ENCODE assay signal across 1 cellular context in the genomic region with DNA sequence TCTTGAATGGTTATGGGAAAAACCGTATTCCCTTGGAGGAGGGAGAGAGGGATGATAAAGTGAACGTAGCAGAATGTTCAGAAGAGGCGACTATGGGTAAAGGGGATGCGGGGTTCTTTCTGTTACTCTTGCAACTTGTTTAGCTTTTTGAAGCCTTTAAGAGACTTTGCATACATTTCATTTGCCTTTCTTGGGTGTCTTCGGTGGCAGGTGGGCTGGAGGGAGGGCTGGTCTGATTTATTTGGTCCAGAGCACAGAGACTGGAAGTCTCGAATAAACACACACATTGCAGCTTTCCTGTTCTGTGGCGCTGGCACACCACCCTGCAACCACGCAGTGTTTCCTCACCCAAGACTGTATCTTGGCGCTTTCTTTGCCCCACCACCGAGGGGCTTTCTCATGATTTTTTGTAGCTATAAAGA.
TF ChIP-seq lines count a peak whose summit lies in the region.

No MANE protein-coding gene starts in this region.

TF ChIP-seq in GM12878, 131 proteins besides CTCF, POLR2A, EP300 and RAD21:
- TF ChIP-seq PAX5 (IDR thresholded peaks at IDR 0.05; ENCODE audit: borderline replicate concordance, low read depth, low read length), result no peak; the same call in 1 of the 2 replicates
- peak; percentile 58 for TF ChIP-seq POLR2AphosphoS5 (IDR thresholded peaks at IDR 0.05; ENCODE audit: low read length)
- TF ChIP-seq SMC3 (IDR thresholded peaks at IDR 0.05; ENCODE audit: borderline replicate concordance, low read length), result no peak
- TF ChIP-seq HDAC6 (IDR thresholded peaks at IDR 0.05; ENCODE audit: unreplicated experiment), result no peak
- TF ChIP-seq, protein P1, sequence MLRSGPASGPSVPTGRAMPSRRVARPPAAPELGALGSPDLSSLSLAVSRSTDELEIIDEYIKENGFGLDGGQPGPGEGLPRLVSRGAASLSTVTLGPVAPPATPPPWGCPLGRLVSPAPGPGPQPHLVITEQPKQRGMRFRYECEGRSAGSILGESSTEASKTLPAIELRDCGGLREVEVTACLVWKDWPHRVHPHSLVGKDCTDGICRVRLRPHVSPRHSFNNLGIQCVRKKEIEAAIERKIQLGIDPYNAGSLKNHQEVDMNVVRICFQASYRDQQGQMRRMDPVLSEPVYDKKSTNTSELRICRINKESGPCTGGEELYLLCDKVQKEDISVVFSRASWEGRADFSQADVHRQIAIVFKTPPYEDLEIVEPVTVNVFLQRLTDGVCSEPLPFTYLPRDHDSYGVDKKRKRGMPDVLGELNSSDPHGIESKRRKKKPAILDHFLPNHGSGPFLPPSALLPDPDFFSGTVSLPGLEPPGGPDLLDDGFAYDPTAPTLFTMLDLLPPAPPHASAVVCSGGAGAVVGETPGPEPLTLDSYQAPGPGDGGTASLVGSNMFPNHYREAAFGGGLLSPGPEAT (IDR thresholded peaks at IDR 0.05; ENCODE audit: low read depth), result no peak
- no peak for TF ChIP-seq SPI1 (IDR thresholded peaks at IDR 0.05; ENCODE audit: borderline replicate concordance, insufficient read depth, low read depth, low read length)
- TF ChIP-seq SRF (IDR thresholded peaks at IDR 0.05; ENCODE audit: low read depth in 2 of 2, low read length in 2 of 2), result 0 out of 4 replicates have a peak, but pooled peaks of 1 of the 2 experiments have one; percentile 22
- TF ChIP-seq RAD51 (IDR thresholded peaks at IDR 0.05), result no peak
- TF ChIP-seq CREB1 (IDR thresholded peaks at IDR 0.05; ENCODE audit: low read depth), result no peak
- 0 out of 2 replicates have a peak, but pooled peaks have one; percentile 30 for TF ChIP-seq MEF2A (IDR thresholded peaks at IDR 0.05; ENCODE audit: insufficient read depth, low read depth, low read length)
- no peak for TF ChIP-seq SUZ12 (IDR thresholded peaks at IDR 0.05; ENCODE audit: unreplicated experiment)
- TF ChIP-seq STAT1 (conservative IDR thresholded peaks at IDR 0.05), result no peak
- TF ChIP-seq POU2F2 (IDR thresholded peaks at IDR 0.05; ENCODE audit: borderline replicate concordance, low read depth, low read length), result peak; percentile 73; the same call in 1 of the 3 replicates
- TF ChIP-seq, protein P2, sequence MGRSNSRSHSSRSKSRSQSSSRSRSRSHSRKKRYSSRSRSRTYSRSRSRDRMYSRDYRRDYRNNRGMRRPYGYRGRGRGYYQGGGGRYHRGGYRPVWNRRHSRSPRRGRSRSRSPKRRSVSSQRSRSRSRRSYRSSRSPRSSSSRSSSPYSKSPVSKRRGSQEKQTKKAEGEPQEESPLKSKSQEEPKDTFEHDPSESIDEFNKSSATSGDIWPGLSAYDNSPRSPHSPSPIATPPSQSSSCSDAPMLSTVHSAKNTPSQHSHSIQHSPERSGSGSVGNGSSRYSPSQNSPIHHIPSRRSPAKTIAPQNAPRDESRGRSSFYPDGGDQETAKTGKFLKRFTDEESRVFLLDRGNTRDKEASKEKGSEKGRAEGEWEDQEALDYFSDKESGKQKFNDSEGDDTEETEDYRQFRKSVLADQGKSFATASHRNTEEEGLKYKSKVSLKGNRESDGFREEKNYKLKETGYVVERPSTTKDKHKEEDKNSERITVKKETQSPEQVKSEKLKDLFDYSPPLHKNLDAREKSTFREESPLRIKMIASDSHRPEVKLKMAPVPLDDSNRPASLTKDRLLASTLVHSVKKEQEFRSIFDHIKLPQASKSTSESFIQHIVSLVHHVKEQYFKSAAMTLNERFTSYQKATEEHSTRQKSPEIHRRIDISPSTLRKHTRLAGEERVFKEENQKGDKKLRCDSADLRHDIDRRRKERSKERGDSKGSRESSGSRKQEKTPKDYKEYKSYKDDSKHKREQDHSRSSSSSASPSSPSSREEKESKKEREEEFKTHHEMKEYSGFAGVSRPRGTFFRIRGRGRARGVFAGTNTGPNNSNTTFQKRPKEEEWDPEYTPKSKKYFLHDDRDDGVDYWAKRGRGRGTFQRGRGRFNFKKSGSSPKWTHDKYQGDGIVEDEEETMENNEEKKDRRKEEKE (IDR thresholded peaks at IDR 0.05), result no peak
- TF ChIP-seq GABPA (IDR thresholded peaks at IDR 0.05; ENCODE audit: low read depth), result no peak
- TF ChIP-seq BCL11A (IDR thresholded peaks at IDR 0.05; ENCODE audit: low read depth, low read length), result no peak
- TF ChIP-seq CBX3 (IDR thresholded peaks at IDR 0.05; ENCODE audit: borderline replicate concordance, low read depth), result no peak
- no peak for TF ChIP-seq NFXL1 (IDR thresholded peaks at IDR 0.05; ENCODE audit: borderline replicate concordance)
- TF ChIP-seq ASH2L (IDR thresholded peaks at IDR 0.05; ENCODE audit: borderline replicate concordance, low read depth), result no peak
- TF ChIP-seq POLR2AphosphoS2 (IDR thresholded peaks at IDR 0.05; ENCODE audit: low read depth, low read length), result peak; percentile 46; the same call in 1 of the 2 replicates
- TF ChIP-seq SMAD1 (IDR thresholded peaks at IDR 0.05; ENCODE audit: low read depth, partially characterized antibody), result no peak
- no peak for TF ChIP-seq FOXK2 (IDR thresholded peaks at IDR 0.05)
- no peak for TF ChIP-seq MEF2B (IDR thresholded peaks at IDR 0.05; ENCODE audit: partially characterized antibody, poor library complexity, severe bottlenecking)
- no peak for TF ChIP-seq GATAD2B (conservative IDR thresholded peaks at IDR 0.05; ENCODE audit: low read depth)
- TF ChIP-seq, protein P3, sequence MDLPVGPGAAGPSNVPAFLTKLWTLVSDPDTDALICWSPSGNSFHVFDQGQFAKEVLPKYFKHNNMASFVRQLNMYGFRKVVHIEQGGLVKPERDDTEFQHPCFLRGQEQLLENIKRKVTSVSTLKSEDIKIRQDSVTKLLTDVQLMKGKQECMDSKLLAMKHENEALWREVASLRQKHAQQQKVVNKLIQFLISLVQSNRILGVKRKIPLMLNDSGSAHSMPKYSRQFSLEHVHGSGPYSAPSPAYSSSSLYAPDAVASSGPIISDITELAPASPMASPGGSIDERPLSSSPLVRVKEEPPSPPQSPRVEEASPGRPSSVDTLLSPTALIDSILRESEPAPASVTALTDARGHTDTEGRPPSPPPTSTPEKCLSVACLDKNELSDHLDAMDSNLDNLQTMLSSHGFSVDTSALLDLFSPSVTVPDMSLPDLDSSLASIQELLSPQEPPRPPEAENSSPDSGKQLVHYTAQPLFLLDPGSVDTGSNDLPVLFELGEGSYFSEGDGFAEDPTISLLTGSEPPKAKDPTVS (IDR thresholded peaks at IDR 0.05; ENCODE audit: low read depth, low read length), result no peak
- no peak for TF ChIP-seq SP1 (IDR thresholded peaks at IDR 0.05; ENCODE audit: low read depth, low read length)
- 0 out of 2 replicates have a peak, but pooled peaks have one; percentile 12 for TF ChIP-seq NFIC (IDR thresholded peaks at IDR 0.05; ENCODE audit: low read depth, low read length)
- TF ChIP-seq, protein P4, sequence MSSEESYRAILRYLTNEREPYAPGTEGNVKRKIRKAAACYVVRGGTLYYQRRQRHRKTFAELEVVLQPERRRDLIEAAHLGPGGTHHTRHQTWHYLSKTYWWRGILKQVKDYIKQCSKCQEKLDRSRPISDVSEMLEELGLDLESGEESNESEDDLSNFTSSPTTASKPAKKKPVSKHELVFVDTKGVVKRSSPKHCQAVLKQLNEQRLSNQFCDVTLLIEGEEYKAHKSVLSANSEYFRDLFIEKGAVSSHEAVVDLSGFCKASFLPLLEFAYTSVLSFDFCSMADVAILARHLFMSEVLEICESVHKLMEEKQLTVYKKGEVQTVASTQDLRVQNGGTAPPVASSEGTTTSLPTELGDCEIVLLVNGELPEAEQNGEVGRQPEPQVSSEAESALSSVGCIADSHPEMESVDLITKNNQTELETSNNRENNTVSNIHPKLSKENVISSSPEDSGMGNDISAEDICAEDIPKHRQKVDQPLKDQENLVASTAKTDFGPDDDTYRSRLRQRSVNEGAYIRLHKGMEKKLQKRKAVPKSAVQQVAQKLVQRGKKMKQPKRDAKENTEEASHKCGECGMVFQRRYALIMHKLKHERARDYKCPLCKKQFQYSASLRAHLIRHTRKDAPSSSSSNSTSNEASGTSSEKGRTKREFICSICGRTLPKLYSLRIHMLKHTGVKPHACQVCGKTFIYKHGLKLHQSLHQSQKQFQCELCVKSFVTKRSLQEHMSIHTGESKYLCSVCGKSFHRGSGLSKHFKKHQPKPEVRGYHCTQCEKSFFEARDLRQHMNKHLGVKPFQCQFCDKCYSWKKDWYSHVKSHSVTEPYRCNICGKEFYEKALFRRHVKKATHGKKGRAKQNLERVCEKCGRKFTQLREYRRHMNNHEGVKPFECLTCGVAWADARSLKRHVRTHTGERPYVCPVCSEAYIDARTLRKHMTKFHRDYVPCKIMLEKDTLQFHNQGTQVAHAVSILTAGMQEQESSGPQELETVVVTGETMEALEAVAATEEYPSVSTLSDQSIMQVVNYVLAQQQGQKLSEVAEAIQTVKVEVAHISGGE (CRISPR knock-in tag; IDR thresholded peaks at IDR 0.05), result no peak
- no peak for TF ChIP-seq TCF7 (IDR thresholded peaks at IDR 0.05; ENCODE audit: borderline replicate concordance)
- no peak for TF ChIP-seq NFYA (IDR thresholded peaks at IDR 0.05; ENCODE audit: borderline replicate concordance, low read depth, low read length)
- TF ChIP-seq SMAD5 (IDR thresholded peaks at IDR 0.05; ENCODE audit: low read depth), result 0 out of 2 replicates have a peak, but pooled peaks have one; percentile 21
- TF ChIP-seq IRF4 (IDR thresholded peaks at IDR 0.05; ENCODE audit: low read depth, low read length), result no peak
- TF ChIP-seq TAF1 (IDR thresholded peaks at IDR 0.05; ENCODE audit: borderline replicate concordance, low read depth, low read length), result peak; percentile 28; the same call in 1 of the 2 replicates
- TF ChIP-seq KAT2A (conservative IDR thresholded peaks at IDR 0.05; ENCODE audit: control insufficient read depth, low read depth, low read length), result no peak
- TF ChIP-seq BHLHE40 (IDR thresholded peaks at IDR 0.05; ENCODE audit: borderline replicate concordance in 1 of 2, low read depth in 2 of 2, low read length in 1 of 2), result peak in 1 of 2 experiments; percentile 20; a peak in 1 of 4 replicates
- TF ChIP-seq CBFB (IDR thresholded peaks at IDR 0.05; ENCODE audit: low read depth), result no peak
- no peak for TF ChIP-seq PML (IDR thresholded peaks at IDR 0.05; ENCODE audit: low read length)
- TF ChIP-seq RUNX3 (IDR thresholded peaks at IDR 0.05; ENCODE audit: low read length), result peak; percentile 50
